In the genomic region with DNA sequence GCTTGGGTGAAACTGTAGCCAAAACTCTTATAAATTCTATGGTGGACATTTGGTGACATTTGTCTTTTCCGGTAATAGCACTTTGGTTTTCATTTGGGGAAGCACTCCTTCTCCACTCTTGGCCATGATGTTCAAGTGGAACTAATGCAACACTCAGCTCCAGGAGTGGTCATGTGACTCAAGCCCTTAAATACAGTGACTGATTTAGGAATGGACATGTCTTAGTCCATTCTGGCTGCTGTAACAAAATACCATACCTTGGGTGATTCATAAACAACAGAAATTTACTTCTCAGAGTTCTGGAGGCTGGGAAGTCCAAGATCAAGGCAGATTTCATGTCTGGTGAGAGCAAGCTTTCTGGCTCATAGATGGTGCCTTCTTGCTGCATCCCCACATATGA, we compare ENCODE assay signal across 1 cellular context.
TF ChIP-seq lines count a peak whose summit lies in the region.

No MANE protein-coding gene starts in this region.

TF ChIP-seq in HepG2, 621 proteins besides CTCF, POLR2A, EP300 and RAD21 (continued from another document):
- peak; percentile 35; the same call in 1 of the 2 replicates for TF ChIP-seq ZNF564 (CRISPR knock-in tag; IDR thresholded peaks at IDR 0.05)
- TF ChIP-seq, protein P1, sequence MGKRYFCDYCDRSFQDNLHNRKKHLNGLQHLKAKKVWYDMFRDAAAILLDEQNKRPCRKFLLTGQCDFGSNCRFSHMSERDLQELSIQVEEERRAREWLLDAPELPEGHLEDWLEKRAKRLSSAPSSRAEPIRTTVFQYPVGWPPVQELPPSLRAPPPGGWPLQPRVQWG (CRISPR knock-in tag; IDR thresholded peaks at IDR 0.05; ENCODE audit: borderline replicate concordance, low read depth), result no peak
- no peak for TF ChIP-seq ZBTB46 (CRISPR knock-in tag; IDR thresholded peaks at IDR 0.05; ENCODE audit: borderline replicate concordance)
- no peak for TF ChIP-seq ATF1 (CRISPR knock-in tag; IDR thresholded peaks at IDR 0.05)
